ENCODE assay signal across 1 cellular context in the genomic region with DNA sequence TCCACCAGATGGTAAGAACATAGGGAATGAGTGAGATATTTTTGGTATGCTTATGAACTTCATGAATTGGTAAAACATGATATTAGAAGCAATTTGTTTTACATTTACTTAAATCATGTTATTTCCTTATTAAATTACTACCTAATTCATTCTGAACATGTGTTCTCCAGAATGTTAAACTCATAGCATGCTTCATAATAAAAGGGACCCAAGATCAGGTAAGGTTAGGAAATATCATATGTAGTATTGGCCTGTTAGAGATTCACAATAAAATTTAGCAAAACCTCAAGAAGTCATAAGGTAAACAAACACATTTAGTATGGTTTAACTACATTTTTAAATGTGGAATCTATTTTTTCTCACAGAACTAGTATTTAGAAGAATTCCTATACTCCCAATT.
TF ChIP-seq lines count a peak whose summit lies in the region.

No MANE protein-coding gene starts in this region.

TF ChIP-seq in IMR-90, 13 proteins besides CTCF, POLR2A, EP300 and RAD21 (continued from another document):
- TF ChIP-seq SMC3 (IDR thresholded peaks at IDR 0.05; ENCODE audit: low read depth, low read length) (no peak), MAFK (IDR thresholded peaks at IDR 0.05; ENCODE audit: low read depth, low read length) (no peak), BHLHE40 (IDR thresholded peaks at IDR 0.05; ENCODE audit: low read depth, low read length) (no peak)
TF ChIP-seq in IMR-90: peak in this region for 0.
